In genomic region chr1:227892930-227893695, GRCh38 we compare ENCODE assay signal across 1 cellular context.
TF ChIP-seq lines count a peak whose summit lies in the region.

No MANE protein-coding gene starts in this region.

TF ChIP-seq in H1, 55 proteins besides CTCF, POLR2A, EP300 and RAD21:
- TF ChIP-seq, protein P1, sequence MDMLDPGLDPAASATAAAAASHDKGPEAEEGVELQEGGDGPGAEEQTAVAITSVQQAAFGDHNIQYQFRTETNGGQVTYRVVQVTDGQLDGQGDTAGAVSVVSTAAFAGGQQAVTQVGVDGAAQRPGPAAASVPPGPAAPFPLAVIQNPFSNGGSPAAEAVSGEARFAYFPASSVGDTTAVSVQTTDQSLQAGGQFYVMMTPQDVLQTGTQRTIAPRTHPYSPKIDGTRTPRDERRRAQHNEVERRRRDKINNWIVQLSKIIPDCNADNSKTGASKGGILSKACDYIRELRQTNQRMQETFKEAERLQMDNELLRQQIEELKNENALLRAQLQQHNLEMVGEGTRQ (IDR thresholded peaks at IDR 0.05; ENCODE audit: low read length), result no peak
- TF ChIP-seq GTF2F1 (IDR thresholded peaks at IDR 0.05; ENCODE audit: borderline replicate concordance, low read depth, low read length) (no peak), PHF8 (conservative IDR thresholded peaks at IDR 0.05; ENCODE audit: low read depth, low read length) (no peak), ATF3 (IDR thresholded peaks at IDR 0.05; ENCODE audit: insufficient read depth, low read depth, low read length) (no peak)
TF ChIP-seq in H1: peak in this region for 0.
